1 cellular context compared by ENCODE assay signal in genomic region chr11:130295657-130296056, GRCh38.
TF ChIP-seq lines count a peak whose summit lies in the region.

No MANE protein-coding gene starts in this region.

TF ChIP-seq in GM23338, 12 proteins besides CTCF, POLR2A, EP300 and RAD21 (continued from another document):
- TF ChIP-seq ZNF462 (CRISPR knock-in tag; IDR thresholded peaks at IDR 0.05) (peak; percentile 86), NANOG (IDR thresholded peaks at IDR 0.05; ENCODE audit: borderline replicate concordance) (peak; percentile 54; the same call in 1 of the 2 replicates)
